29 cellular contexts compared by ENCODE assay signal in genomic region chr6:138371452-138371711, GRCh38. TPM values are rescaled to one million over a fixed set of nuclear protein-coding genes. Genes with fewer than 3 reads are reported as not detected.
"Had no signal": no experiment of that assay in that cellular context is flagged by ENCODE, and none has a peak within 500 bp of the region (broad histone marks: within the 10 kb centered on the region; RNA-seq: fewer than 3 reads in every experiment).

No MANE protein-coding gene starts in this region.

- DNase-seq: activated CD8-positive, alpha-beta memory T cell treated with anti-CD3 and anti-CD28 coated beads for 24 hours; activated CD8-positive, alpha-beta memory T cell treated with anti-CD3 and anti-CD28 coated beads, Interleukin-2, amount 50 U/mL, for 4 hours; activated T-cell treated with anti-CD3 and anti-CD28 coated beads, Interleukin-2, amount 50 U/mL, for 24 hours; aorta; central memory CD4-positive, alpha-beta T cell; effector CD8-positive, alpha-beta T cell; head of caudate nucleus; islet precursor cell; left cardiac atrium; lower lobe of right lung; mesendoderm; naive B cell; stimulated activated CD4-positive, alpha-beta T cell treated with anti-CD3 and anti-CD28 coated beads, Interleukin-12 subunit alpha, Interleukin-12 subunit beta, amount 100 ng/mL, for 4 hours; stimulated activated CD4-positive, alpha-beta T cell treated with anti-CD3 and anti-CD28 coated beads, Interleukin-4, amount 100 ng/mL, for 4 hours; stimulated activated naive CD8-positive, alpha-beta T cell treated with anti-CD3 and anti-CD28 coated beads, Interleukin-15, Interleukin-2, amounts not matched to agents 100 U/mL and 50 U/mL, for 24 hours; upper lobe of right lung had no signal

- H3K4me3 ChIP-seq: esophagus muscularis mucosa, gastroesophageal sphincter, lower lobe of right lung, neural progenitor cell, prostate gland, right atrium auricular region, upper lobe of right lung had no signal

- ATAC-seq: activated naive CD4-positive, alpha-beta T cell treated with anti-CD3 and anti-CD28 coated beads, Interleukin-2, amount 50 U/mL, for 72 hours; activated T-helper 17 cell treated with anti-CD3 and anti-CD28 coated beads, Interleukin-2, amount 50 U/mL, for 72 hours; gastroesophageal sphincter; lower lobe of right lung; stimulated activated naive CD8-positive, alpha-beta T cell treated with anti-CD3 and anti-CD28 coated beads, Interleukin-15, Interleukin-2, amounts not matched to agents 100 U/mL and 50 U/mL, for 24 hours; upper lobe of right lung had no signal

- H3K4me3 Mint-ChIP-seq: activated T-cell treated with anti-CD3 and anti-CD28 coated beads, Interleukin-2, amount 50 U/mL, for 24 hours; activated T-helper 17 cell treated with anti-CD3 and anti-CD28 coated beads, Interleukin-2, amount 50 U/mL, for 72 hours; naive B cell; neural progenitor cell had no signal

- H3K9me3 Mint-ChIP-seq: activated naive CD4-positive, alpha-beta T cell treated with anti-CD3 and anti-CD28 coated beads, Interleukin-2, amount 50 U/mL, for 72 hours; activated T-cell treated with anti-CD3 and anti-CD28 coated beads, Interleukin-2, amount 50 U/mL, for 24 hours had no signal

- H3K9me3 ChIP-seq: esophagus muscularis mucosa, lower lobe of right lung, prostate gland, upper lobe of right lung had no signal

- H3K9ac ChIP-seq: neural progenitor cell had no signal

- H3K27ac Mint-ChIP-seq: activated naive CD4-positive, alpha-beta T cell treated with anti-CD3 and anti-CD28 coated beads, Interleukin-2, amount 50 U/mL, for 72 hours; activated T-cell treated with anti-CD3 and anti-CD28 coated beads, Interleukin-2, amount 50 U/mL, for 24 hours; activated T-helper 17 cell treated with anti-CD3 and anti-CD28 coated beads, Interleukin-2, amount 50 U/mL, for 72 hours; neural progenitor cell had no signal

- H3K27ac ChIP-seq: esophagus muscularis mucosa, gastroesophageal sphincter, lower lobe of right lung, neural progenitor cell, prostate gland, right atrium auricular region, upper lobe of right lung had no signal

- H3K4me1 Mint-ChIP-seq: activated T-helper 17 cell treated with anti-CD3 and anti-CD28 coated beads, Interleukin-2, amount 50 U/mL, for 72 hours; naive B cell had no signal

- H3K36me3 Mint-ChIP-seq: activated naive CD4-positive, alpha-beta T cell treated with anti-CD3 and anti-CD28 coated beads, Interleukin-2, amount 50 U/mL, for 72 hours; neural progenitor cell had no signal

- H3K4me1 ChIP-seq: esophagus muscularis mucosa, gastroesophageal sphincter, lower lobe of right lung, neural progenitor cell, prostate gland, right atrium auricular region, upper lobe of right lung had no signal

- H3K36me3 ChIP-seq: esophagus muscularis mucosa, gastroesophageal sphincter, lower lobe of right lung, neural progenitor cell, prostate gland, right atrium auricular region, upper lobe of right lung had no signal

- H3K27me3 ChIP-seq: gastroesophageal sphincter, neural progenitor cell, right atrium auricular region, upper lobe of right lung had no signal

RNA-seq across cellular contexts. Expression of gene SMIM28, which starts 6.3 kb away (rescaled TPM):
- total RNA-seq: activated naive CD4-positive, alpha-beta T cell treated with anti-CD3 and anti-CD28 coated beads, Interleukin-2, amount 50 U/mL, for 72 hours; activated T-helper 17 cell treated with anti-CD3 and anti-CD28 coated beads, Interleukin-2, amount 50 U/mL, for 72 hours; aorta; dermis blood vessel endothelial cell; left cardiac atrium; lower lobe of right lung; mucosa of gallbladder; omental fat pad; prostate gland; right atrium auricular region; subcutaneous adipose tissue; upper lobe of right lung had no signal
- polyA plus RNA-seq: adipose tissue, aorta, thymus had no signal
